Comparison of ENCODE assay signal across 6 cellular contexts in genomic region chr12:54117387-54117786, GRCh38.
DNase-seq lines count a peak whose midpoint lies in the region; TF ChIP-seq lines count a peak whose summit lies in the region.
"Not testable (repeated sequence)": the region's sequence is repeated elsewhere in the genome, so short reads cannot be mapped to it uniquely, and the experiment has no call there.

No MANE protein-coding gene starts in this region.

- not testable (repeated sequence) for TF ChIP-seq CTCF in BE2C (IDR thresholded peaks at IDR 0.05; ENCODE audit: low read depth, low read length); endodermal cell (conservative IDR thresholded peaks at IDR 0.05); mesothelial cell of epicardium (IDR thresholded peaks at IDR 0.05; ENCODE audit: unreplicated experiment); spleen (IDR thresholded peaks at IDR 0.05 in 8 of 11, conservative IDR thresholded peaks at IDR 0.05 in 3 of 11)

- H3K4me3 Mint-ChIP-seq in endodermal cell, mesothelial cell of epicardium: not testable (repeated sequence)

- not testable (repeated sequence) for H3K9ac ChIP-seq in endodermal cell (ENCODE audit: extremely low read depth, low read length, poor library complexity, severe bottlenecking)

- H3K27me3 ChIP-seq in BE2C, result not testable (repeated sequence)
- H3K27me3 ChIP-seq in endodermal cell (ENCODE audit: control insufficient read depth, insufficient read depth, low read length, poor library complexity, severe bottlenecking) (peaks cover 97% of the 10 kb centered on the region), spleen (replicated peaks in 1 of 7) (peaks cover 0 to 35% (median 0%) of the 10 kb centered on the region in 7 donors)

- 11 to 66% methylated on average over 1 to 3 of the region's 4 CpGs for WGBS in endodermal cell (ENCODE audit: insufficient coverage in 1 of 2, insufficient read length in 1 of 2), 2 experiments
- 64 to 77% (median 71%) methylated on average over 3 to 4 of the region's 4 CpGs for WGBS in spleen, 5 donors

- H3K27ac Mint-ChIP-seq in endodermal cell, result not testable (repeated sequence)
- peak overlapping the region; percentile 30 for H3K27ac Mint-ChIP-seq in mesothelial cell of epicardium

- H3K4me3 ChIP-seq in BE2C (ENCODE audit: low read depth, low read length); endodermal cell (ENCODE audit: low read length); spleen: not testable (repeated sequence)

- H3K4me1 ChIP-seq in BE2C; endodermal cell (ENCODE audit: control insufficient read depth, insufficient read depth, low read length); spleen: not testable (repeated sequence)

- intact Hi-C loops in spleen (cut with DNase I; ENCODE audit: low total_unique reads), result not testable (repeated sequence)

- H3K27ac ChIP-seq in endodermal cell (ENCODE audit: low read depth, low read length); spleen: not testable (repeated sequence)

- not testable (repeated sequence) for H3K9me3 Mint-ChIP-seq in endodermal cell, mesothelial cell of epicardium

- not testable (repeated sequence) for H3K9me3 ChIP-seq in BE2C; endodermal cell (ENCODE audit: control insufficient read depth, low read length); spleen

- TF ChIP-seq POLR2A in spleen (IDR thresholded peaks at IDR 0.05), result not testable (repeated sequence)

- H3K36me3 Mint-ChIP-seq in endodermal cell (ENCODE audit: low read depth), result not testable (repeated sequence)
- peaks cover 14% of the 10 kb centered on the region for H3K36me3 Mint-ChIP-seq in mesothelial cell of epicardium

- H3K27me3 Mint-ChIP-seq in endodermal cell (ENCODE audit: insufficient read depth), result peaks cover 100% of the 10 kb centered on the region
- H3K27me3 Mint-ChIP-seq in mesothelial cell of epicardium (ENCODE audit: low read depth), result not testable (repeated sequence)

- H3K36me3 ChIP-seq in BE2C; endodermal cell (ENCODE audit: control insufficient read depth, insufficient read depth, low read length); spleen: not testable (repeated sequence)

- H3K4me1 Mint-ChIP-seq in endodermal cell, result not testable (repeated sequence)
- peaks cover 50% of the 10 kb centered on the region for H3K4me1 Mint-ChIP-seq in mesothelial cell of epicardium

- DNase-seq in BE2C (peak; percentile 35), SK-N-DZ (ENCODE audit: low spot score) (peak; percentile 87), endodermal cell (peak; percentile 23), islet precursor cell (peak; percentile 86), spleen (peak; percentile 21)
- not testable (repeated sequence) for DNase-seq in mesothelial cell of epicardium (ENCODE audit: low spot score in 2 of 2, unreplicated experiment in 2 of 2)
